ENCODE assay signal across 17 cellular contexts in genomic region chr6:109255946-109256628, GRCh38.
DNase-seq lines count a peak whose midpoint lies in the region; ATAC-seq and TF ChIP-seq lines count a peak whose summit lies in the region.
"Had no signal": no experiment of that assay in that cellular context is flagged by ENCODE, and none has a peak within 500 bp of the region (broad histone marks: within the 10 kb centered on the region; RNA-seq: fewer than 3 reads in every experiment).

No MANE protein-coding gene starts in this region.

- H3K27ac ChIP-seq in C4-2B = peak overlapping the region; percentile 68; the same call in 1 of the 2 replicates
- H3K27ac ChIP-seq: heart left ventricle, lower lobe of right lung, sigmoid colon had no signal

- no peak for TF ChIP-seq CTCF in C4-2B (conservative IDR thresholded peaks at IDR 0.05)

- DNase-seq in NCI-H1092 treated with DMSO at 0.1 percent for 48 hours (lab: John Stamatoyannopoulos, UW) (peak; percentile 88), NCI-H748 treated with DMSO at 0.1 percent for 48 hours (lab: John Stamatoyannopoulos, UW) (peak; percentile 15), fibroblast of peridontal ligament (ENCODE audit: extremely low read depth) (peak; percentile 31), cerebellar nuclear complex (lab: John Stamatoyannopoulos, UW) (no peak), SIG-M5 (lab: John Stamatoyannopoulos, UW) (no peak), T-helper 1 cell (no peak)
- DNase-seq: activated CD4-positive, alpha-beta memory T cell treated with anti-CD3 and anti-CD28 coated beads for 36 hours; activated naive CD4-positive, alpha-beta T cell treated with Interleukin-2 at 50 U/mL for 16 hours; amygdala; CD4-positive, CD25-positive, alpha-beta regulatory T cell; effector memory CD8-positive, alpha-beta T cell; heart left ventricle; lower lobe of right lung; sigmoid colon had no signal

- no peak for ATAC-seq in HG02970 (IDR thresholded peaks at IDR 0.05; ENCODE audit: low FRiP score, unreplicated experiment)
- ATAC-seq: effector memory CD8-positive, alpha-beta T cell; heart left ventricle; lower lobe of right lung; stimulated activated memory B cell treated with anti-CD40 and anti-IgM and Interleukin-4, amounts not matched to agents 10 μg/mL and 1 μg/mL and 100 μg/mL, for 72 hours had no signal

Comparison
In these comparisons a context has a peak if more than half of its experiments do, and no peak if none do; other contexts are left out.
1. DNase-seq: peak in NCI-H1092 treated with DMSO at 0.1 percent for 48 hours (single experiment), NCI-H748 treated with DMSO at 0.1 percent for 48 hours (single experiment) and fibroblast of peridontal ligament (single experiment); none in cerebellar nuclear complex (0 of 2), SIG-M5 (single experiment) and T-helper 1 cell (0 of 5).